ENCODE assay signal across 1 cellular context in genomic region chr19:12885749-12886706, GRCh38.
TF ChIP-seq lines count a peak whose summit lies in the region.

No MANE protein-coding gene starts in this region.

TF ChIP-seq in HepG2, 621 proteins besides CTCF, POLR2A, EP300 and RAD21:
- no peak for TF ChIP-seq ZNF773 (CRISPR knock-in tag; IDR thresholded peaks at IDR 0.05; ENCODE audit: borderline replicate concordance)
- TF ChIP-seq ZBTB33 (CRISPR knock-in tag; IDR thresholded peaks at IDR 0.05): peak; percentile 80
- TF ChIP-seq ZNF205 (CRISPR knock-in tag; IDR thresholded peaks at IDR 0.05): 0 out of 2 replicates have a peak, but pooled peaks have one; percentile 9
- TF ChIP-seq TBL1XR1 (IDR thresholded peaks at IDR 0.05; ENCODE audit: borderline replicate concordance, low read length, partially characterized antibody): no peak
- no peak for TF ChIP-seq ZNF124 (CRISPR knock-in tag; IDR thresholded peaks at IDR 0.05)
- no peak for TF ChIP-seq FLYWCH1 (CRISPR knock-in tag; IDR thresholded peaks at IDR 0.05)
- TF ChIP-seq TOPORS (CRISPR knock-in tag; IDR thresholded peaks at IDR 0.05): 0 out of 2 replicates have a peak, but pooled peaks have one; percentile 25
- TF ChIP-seq ZNF180 (CRISPR knock-in tag; IDR thresholded peaks at IDR 0.05; ENCODE audit: borderline replicate concordance, low read depth): no peak
- TF ChIP-seq ZNF441 (CRISPR knock-in tag; IDR thresholded peaks at IDR 0.05; ENCODE audit: borderline replicate concordance): no peak
- TF ChIP-seq NFIB (CRISPR knock-in tag; IDR thresholded peaks at IDR 0.05; ENCODE audit: borderline replicate concordance): no peak
- TF ChIP-seq ARID5B (CRISPR knock-in tag; IDR thresholded peaks at IDR 0.05): 0 out of 2 replicates have a peak, but pooled peaks have one; percentile 0
- no peak for TF ChIP-seq ATM (IDR thresholded peaks at IDR 0.05; ENCODE audit: borderline replicate concordance)
- TF ChIP-seq BCLAF1 (IDR thresholded peaks at IDR 0.05): no peak
- 0 out of 2 replicates have a peak, but pooled peaks have one; percentile 31 for TF ChIP-seq NFAT5 (CRISPR knock-in tag; IDR thresholded peaks at IDR 0.05)
- TF ChIP-seq SAP130 (CRISPR knock-in tag; IDR thresholded peaks at IDR 0.05; ENCODE audit: low read depth): peak; percentile 1; the same call in 1 of the 2 replicates
- TF ChIP-seq ZFP91 (CRISPR knock-in tag; IDR thresholded peaks at IDR 0.05; ENCODE audit: borderline replicate concordance): peak; percentile 53; the same call in 1 of the 2 replicates
- no peak for TF ChIP-seq RNF219 (CRISPR knock-in tag; IDR thresholded peaks at IDR 0.05)
- TF ChIP-seq ZSCAN21 (CRISPR knock-in tag; IDR thresholded peaks at IDR 0.05; ENCODE audit: borderline replicate concordance): no peak
- peak; percentile 66; the same call in 1 of the 2 replicates for TF ChIP-seq MYPOP (CRISPR knock-in tag; IDR thresholded peaks at IDR 0.05)
- TF ChIP-seq RELA (CRISPR knock-in tag; IDR thresholded peaks at IDR 0.05): no peak
- TF ChIP-seq SP4 (CRISPR knock-in tag; IDR thresholded peaks at IDR 0.05): 0 out of 2 replicates have a peak, but pooled peaks have one; percentile 6
- TF ChIP-seq ZNF777 (CRISPR knock-in tag; IDR thresholded peaks at IDR 0.05): peak; percentile 15; the same call in 1 of the 2 replicates
- TF ChIP-seq CSRNP1 (CRISPR knock-in tag; IDR thresholded peaks at IDR 0.05): 0 out of 2 replicates have a peak, but pooled peaks have one; percentile 28
- no peak for TF ChIP-seq HOXA5 (CRISPR knock-in tag; IDR thresholded peaks at IDR 0.05)
- TF ChIP-seq ZNF800 (CRISPR knock-in tag; IDR thresholded peaks at IDR 0.05): peak; percentile 84
